ENCODE assay signal across 8 cellular contexts in genomic region chr6:95866732-95867131, GRCh38.
DNase-seq lines count a peak whose midpoint lies in the region; ATAC-seq and TF ChIP-seq lines count a peak whose summit lies in the region.

No MANE protein-coding gene starts in this region.

- H4K20me1 ChIP-seq in KMS-11 (ENCODE audit: insufficient read depth) = no peaks in the 10 kb centered on the region
- H4K20me1 ChIP-seq in neural cell (ENCODE audit: insufficient read depth) = no peaks in the 10 kb centered on the region

- no peaks in the 10 kb centered on the region for H3K4me1 ChIP-seq in KMS-11 (ENCODE audit: low read depth, poor library complexity, severe bottlenecking)

- H3K9ac ChIP-seq in KMS-11 = no peak overlapping the region
- H3K9ac ChIP-seq in neural cell (ENCODE audit: low read length) = no peak overlapping the region

- H3K27ac ChIP-seq in KMS-11 (no peak overlapping the region), WERI-Rb-1 (no peak overlapping the region), neural cell (ENCODE audit: low read length) (no peak overlapping the region)

- peak; percentile 72 for ATAC-seq in GM19395 (IDR thresholded peaks at IDR 0.05; ENCODE audit: unreplicated experiment)
- ATAC-seq in HG03439 (IDR thresholded peaks at IDR 0.05; ENCODE audit: unreplicated experiment) = no peak
- ATAC-seq in GM21528 (IDR thresholded peaks at IDR 0.05; ENCODE audit: low FRiP score, unreplicated experiment) = no peak

- no peaks in the 10 kb centered on the region for H3K79me2 ChIP-seq in KMS-11 (ENCODE audit: insufficient read depth, low read depth)
- H3K79me2 ChIP-seq in neural cell (replicated peaks; ENCODE audit: insufficient read depth, low read length) = no peaks in the 10 kb centered on the region

- H3K27me3 ChIP-seq in KMS-11 (ENCODE audit: insufficient read depth, low read depth) (no peaks in the 10 kb centered on the region), WERI-Rb-1 (ENCODE audit: insufficient read depth, low read depth, severe bottlenecking) (no peaks in the 10 kb centered on the region), neural cell (ENCODE audit: insufficient read depth, low read depth, low read length) (no peaks in the 10 kb centered on the region)

- H3K9me2 ChIP-seq in neural cell (ENCODE audit: insufficient read depth, low read length) = no peaks in the 10 kb centered on the region

- no peaks in the 10 kb centered on the region for H3K9me3 ChIP-seq in WERI-Rb-1 (ENCODE audit: severe bottlenecking)
- no peaks in the 10 kb centered on the region for H3K9me3 ChIP-seq in neural cell (ENCODE audit: low read length)

- H3K4me2 ChIP-seq in KMS-11 = no peak overlapping the region
- H3K4me2 ChIP-seq in neural cell (ENCODE audit: low read length) = no peak overlapping the region

- H3K4me3 ChIP-seq in KMS-11 (IDR thresholded peaks at IDR 0.05; ENCODE audit: insufficient read depth, low read depth, low read length) (no peak overlapping the region), WERI-Rb-1 (ENCODE audit: low read depth, low read length) (no peak overlapping the region), neural cell (ENCODE audit: low read length) (no peak overlapping the region)

- no peak overlapping the region for H2AFZ ChIP-seq in KMS-11 (ENCODE audit: low read depth)
- H2AFZ ChIP-seq in neural cell (ENCODE audit: low read depth, low read length) = no peak overlapping the region

- TF ChIP-seq CTCF in KMS-11 (conservative IDR thresholded peaks at IDR 0.05; ENCODE audit: low read depth, low read length) (peak; percentile 46), WERI-Rb-1 (IDR thresholded peaks at IDR 0.05; ENCODE audit: low read depth, low read length) (peak; percentile 43), neural cell (IDR thresholded peaks at IDR 0.05; ENCODE audit: poor library complexity, severe bottlenecking) (peak; percentile 74)

- TF ChIP-seq RAD21 in neural cell (conservative IDR thresholded peaks at IDR 0.05) = peak; percentile 83

- H3K36me3 ChIP-seq in KMS-11 (ENCODE audit: insufficient read depth) (no peaks in the 10 kb centered on the region), WERI-Rb-1 (no peaks in the 10 kb centered on the region), neural cell (ENCODE audit: insufficient read depth, low read length) (no peaks in the 10 kb centered on the region)

- no peaks in the 10 kb centered on the region for H3F3A ChIP-seq in neural cell (ENCODE audit: insufficient read depth, low read length, poor library complexity, severe bottlenecking)

- DNase-seq in WERI-Rb-1 (peak; percentile 30), NCI-H226 (no peak)
- DNase-seq in stimulated activated CD4-positive, alpha-beta T cell treated with anti-CD3 and anti-CD28 coated beads, Interleukin-2, amount 100 ng/mL, for 48 hours = no peak

- TF ChIP-seq EP300 in neural cell (conservative IDR thresholded peaks at IDR 0.05; ENCODE audit: poor library complexity, severe bottlenecking) = no peak

TF ChIP-seq in neural cell, 6 proteins besides CTCF, POLR2A, EP300 and RAD21:
- peak; percentile 89 for TF ChIP-seq SMC3 (conservative IDR thresholded peaks at IDR 0.05; ENCODE audit: poor library complexity)
- TF ChIP-seq MXI1 (conservative IDR thresholded peaks at IDR 0.05; ENCODE audit: poor library complexity, severe bottlenecking) = no peak
